Comparison of ENCODE assay signal across 1 cellular context in genomic region chr5:34521628-34522290, GRCh38.
TF ChIP-seq lines count a peak whose summit lies in the region.

No MANE protein-coding gene starts in this region.

TF ChIP-seq in HepG2, 621 proteins besides CTCF, POLR2A, EP300 and RAD21 (continued from another document and continues in another):
- TF ChIP-seq PREB (CRISPR knock-in tag; IDR thresholded peaks at IDR 0.05) (no peak), PAXIP1 (CRISPR knock-in tag; conservative IDR thresholded peaks at IDR 0.05) (peak; percentile 33), TEAD3 (CRISPR knock-in tag; optimal IDR thresholded peaks at IDR 0.05; ENCODE audit: borderline replicate concordance) (peak; percentile 28), KAT2B (IDR thresholded peaks at IDR 0.05; ENCODE audit: borderline replicate concordance, low read depth, low read length) (no peak), NKX3-1 (CRISPR knock-in tag; IDR thresholded peaks at IDR 0.05) (no peak), ERF (CRISPR knock-in tag; IDR thresholded peaks at IDR 0.05) (no peak), MNT (IDR thresholded peaks at IDR 0.05) (no peak), HOXA3 (CRISPR knock-in tag; IDR thresholded peaks at IDR 0.05) (no peak), FOXA3 (CRISPR knock-in tag; IDR thresholded peaks at IDR 0.05) (peak; percentile 27; the same call in 1 of the 2 replicates), ZNF343 (CRISPR knock-in tag; IDR thresholded peaks at IDR 0.05) (no peak), KLF16 (CRISPR knock-in tag; IDR thresholded peaks at IDR 0.05) (no peak), ZNF549 (CRISPR knock-in tag; IDR thresholded peaks at IDR 0.05) (no peak), ZNF460 (CRISPR knock-in tag; IDR thresholded peaks at IDR 0.05; ENCODE audit: borderline replicate concordance) (no peak), NR2F6 (IDR thresholded peaks at IDR 0.05) (no peak), NR2F6 (CRISPR knock-in tag; IDR thresholded peaks at IDR 0.05) (0 out of 2 replicates have a peak, but pooled peaks have one; percentile 33), U2AF1 (optimal IDR thresholded peaks at IDR 0.05; ENCODE audit: low read depth, low read length) (no peak), SOX6 (IDR thresholded peaks at IDR 0.05) (no peak), SOX6 (CRISPR knock-in tag; IDR thresholded peaks at IDR 0.05) (peak; percentile 34; the same call in 1 of the 2 replicates), SP140L (CRISPR knock-in tag; IDR thresholded peaks at IDR 0.05; ENCODE audit: borderline replicate concordance) (no peak), HDAC1 (CRISPR knock-in tag; IDR thresholded peaks at IDR 0.05) (no peak), RARA (CRISPR knock-in tag; IDR thresholded peaks at IDR 0.05) (peak; percentile 69), ONECUT2 (CRISPR knock-in tag; IDR thresholded peaks at IDR 0.05) (no peak), FOXP4 (CRISPR knock-in tag; IDR thresholded peaks at IDR 0.05) (peak; percentile 18; the same call in 1 of the 2 replicates), SALL1 (CRISPR knock-in tag; IDR thresholded peaks at IDR 0.05) (peak; percentile 32; the same call in 1 of the 2 replicates), SP5 (CRISPR knock-in tag; IDR thresholded peaks at IDR 0.05; ENCODE audit: borderline replicate concordance, low read depth) (peak; percentile 58), PLSCR1 (CRISPR knock-in tag; IDR thresholded peaks at IDR 0.05; ENCODE audit: borderline replicate concordance) (no peak), ZNF569 (CRISPR knock-in tag; IDR thresholded peaks at IDR 0.05; ENCODE audit: borderline replicate concordance) (no peak), DNMT1 (CRISPR knock-in tag; IDR thresholded peaks at IDR 0.05) (no peak), ZNF333 (CRISPR knock-in tag; IDR thresholded peaks at IDR 0.05; ENCODE audit: borderline replicate concordance) (no peak), FOXO4 (CRISPR knock-in tag; conservative IDR thresholded peaks at IDR 0.05) (no peak), ZNF562 (CRISPR knock-in tag; IDR thresholded peaks at IDR 0.05; ENCODE audit: borderline replicate concordance) (no peak), ZNF713 (CRISPR knock-in tag; IDR thresholded peaks at IDR 0.05) (no peak), ZNF609 (CRISPR knock-in tag; IDR thresholded peaks at IDR 0.05; ENCODE audit: borderline replicate concordance) (0 out of 2 replicates have a peak, but pooled peaks have one; percentile 34), THAP9 (CRISPR knock-in tag; IDR thresholded peaks at IDR 0.05; ENCODE audit: borderline replicate concordance) (no peak), ARID5B (CRISPR knock-in tag; IDR thresholded peaks at IDR 0.05) (peak; percentile 24; the same call in 1 of the 2 replicates), DDIT3 (CRISPR knock-in tag; IDR thresholded peaks at IDR 0.05) (no peak), PPARG (CRISPR knock-in tag; conservative IDR thresholded peaks at IDR 0.05) (no peak)
